1 cellular context compared by ENCODE assay signal in genomic region chr17:48618366-48618896, GRCh38.
A peak's percentile ranks its signal among the peaks of the same experiment; 100 is the strongest.
TF ChIP-seq lines count a peak whose summit lies in the region.

No MANE protein-coding gene starts in this region.

TF ChIP-seq in HCT116, 20 proteins besides CTCF, POLR2A, EP300 and RAD21:
- TF ChIP-seq SIN3A (IDR thresholded peaks at IDR 0.05; ENCODE audit: low read depth) (no peak), SP1 (IDR thresholded peaks at IDR 0.05; ENCODE audit: low read depth) (no peak), YY1 (IDR thresholded peaks at IDR 0.05; ENCODE audit: extremely low read depth, insufficient replicate concordance, low read depth, low read length) (peak; percentile 46), POLR2AphosphoS5 (IDR thresholded peaks at IDR 0.05; ENCODE audit: low read depth, low read length) (peak; percentile 55; the same call in 1 of the 2 replicates), ZNF274 (IDR thresholded peaks at IDR 0.05; ENCODE audit: low read depth, low read length) (no peak)
